28 cellular contexts compared by ENCODE assay signal in genomic region chr15:26844901-26845300, GRCh38. TPM values are rescaled to one million over a fixed set of nuclear protein-coding genes. Genes with fewer than 3 reads are reported as not detected.
"Had no signal": no experiment of that assay in that cellular context is flagged by ENCODE, and none has a peak within 500 bp of the region (broad histone marks: within the 10 kb centered on the region; RNA-seq: fewer than 3 reads in every experiment).

No MANE protein-coding gene starts in this region.

- H3K27me3 ChIP-seq: ascending aorta, breast epithelium, cardiac muscle cell, foreskin keratinocyte had no signal

- H3K9me3 ChIP-seq: ascending aorta had no signal

- H3K36me3 ChIP-seq: ascending aorta, breast epithelium, cardiac muscle cell, esophagus muscularis mucosa, gastroesophageal sphincter, heart right ventricle had no signal

- H3K27ac ChIP-seq: ascending aorta, breast epithelium, cardiac muscle cell, coronary artery, dorsolateral prefrontal cortex, esophagus muscularis mucosa, foreskin keratinocyte, gastroesophageal sphincter, heart right ventricle, VCaP had no signal

- H3K4me1 ChIP-seq: ascending aorta, breast epithelium, esophagus muscularis mucosa, foreskin keratinocyte, gastroesophageal sphincter, heart right ventricle had no signal

- DNase-seq: activated B cell treated with CpG ODN at 0.5 μM for 24 hours; activated CD4-positive, alpha-beta T cell treated with anti-CD3 and anti-CD28 coated beads for 48 hours; activated CD4-positive, alpha-beta T cell treated with anti-CD3 and anti-CD28 coated beads, Interleukin-2, amount 50 U/mL, for 1 hour; activated CD4-positive, alpha-beta T cell treated with anti-CD3 and anti-CD28 coated beads, Interleukin-2, amount 50 U/mL, for 48 hours; activated CD8-positive, alpha-beta memory T cell treated with anti-CD3 and anti-CD28 coated beads, Interleukin-2, amount 10 ng/mL, durations not matched to agents 7 days and 5 days; activated CD8-positive, alpha-beta memory T cell treated with anti-CD3 and anti-CD28 coated beads, Interleukin-2, amount 50 U/mL, for 4 hours; activated CD8-positive, alpha-beta T cell treated with anti-CD3 and anti-CD28 coated beads for 36 hours; activated effector memory CD4-positive, alpha-beta T cell treated with anti-CD3 and anti-CD28 coated beads, Interleukin-2, amount 50 U/mL, for 16 hours; activated naive CD4-positive, alpha-beta T cell treated with anti-CD3 and anti-CD28 coated beads, Interleukin-2, amount 10 ng/mL, durations not matched to agents 7 days and 5 days; activated naive CD8-positive, alpha-beta T cell treated with anti-CD3 and anti-CD28 coated beads, Interleukin-2, amount 10 ng/mL, durations not matched to agents 7 days and 5 days; activated T-cell treated with anti-CD3 and anti-CD28 coated beads, Interleukin-2, amount 50 U/mL, for 1 hour; activated T-cell treated with anti-CD3 and anti-CD28 coated beads, Interleukin-2, amount 50 U/mL, for 48 hours; central memory CD4-positive, alpha-beta T cell; cerebellar nuclear complex; dorsolateral prefrontal cortex; effector memory CD4-positive, alpha-beta T cell; endodermal cell; erythroblast; foreskin keratinocyte; heart right ventricle; T-helper 2 cell had no signal

- H3K4me3 ChIP-seq: ascending aorta, breast epithelium, cardiac muscle cell, coronary artery, dorsolateral prefrontal cortex, esophagus muscularis mucosa, gastroesophageal sphincter, heart right ventricle had no signal

RNA-seq across cellular contexts. Expression of gene GABRA5, which starts 22.0 kb away (rescaled TPM):
- polyA plus RNA-seq: foreskin keratinocyte, heart right ventricle had no signal
